In genomic region chrX:153973127-153974002, GRCh38 we compare ENCODE assay signal across 8 cellular contexts. TPM values are rescaled to one million over a fixed set of nuclear protein-coding genes. Genes with fewer than 3 reads are reported as not detected.
DNase-seq lines count a peak whose midpoint lies in the region; ATAC-seq, FAIRE-seq and TF ChIP-seq lines count a peak whose summit lies in the region.

No MANE protein-coding gene starts in this region.

- H4K20me1 ChIP-seq in neural progenitor cell (ENCODE audit: low read depth), result peaks cover 17% of the 10 kb centered on the region

- H3K79me2 ChIP-seq in neural progenitor cell (ENCODE audit: low read depth), result peaks cover 24% of the 10 kb centered on the region

- TF ChIP-seq POLR2A in GM18526 (IDR thresholded peaks at IDR 0.05; ENCODE audit: extremely low read depth, insufficient read length), result peak; percentile 23

- TF ChIP-seq CTCF in neural progenitor cell (IDR thresholded peaks at IDR 0.05), result no peak

- no peaks in the 10 kb centered on the region for H3K27me3 ChIP-seq in ectodermal cell (ENCODE audit: control insufficient read depth, insufficient read depth, low read length, poor library complexity, severe bottlenecking)
- H3K27me3 ChIP-seq in neural progenitor cell, result no peaks in the 10 kb centered on the region

- peak overlapping the region; percentile 92 for H3K4me3 Mint-ChIP-seq in neural progenitor cell

- H3K36me3 Mint-ChIP-seq in neural progenitor cell, result peaks cover 4% of the 10 kb centered on the region

- H3K36me3 ChIP-seq in ectodermal cell (ENCODE audit: control insufficient read depth, insufficient read depth, low read length) (no peaks in the 10 kb centered on the region), neural progenitor cell (no peaks in the 10 kb centered on the region)

- H3K9me3 ChIP-seq in ectodermal cell (ENCODE audit: control insufficient read depth, low read length) (no peaks in the 10 kb centered on the region), neural progenitor cell (ENCODE audit: low read depth) (no peaks in the 10 kb centered on the region)

- peak; percentile 87 for DNase-seq in NCI-H748 (lab: John Stamatoyannopoulos, UW; ENCODE audit: unreplicated experiment)
- no peak for DNase-seq in neural progenitor cell (ENCODE audit: low spot score)
- no peak for DNase-seq in HTR-8/SVneo (ENCODE audit: insufficient read length, low spot score)
- DNase-seq in kidney tubule cell (ENCODE audit: low spot score), result no peak

- 74 to 80% methylated on average over 14 to 15 of the region's 20 CpGs for WGBS in ectodermal cell, 2 experiments

- peak overlapping the region; percentile 70 for H3K9ac ChIP-seq in neural progenitor cell

- FAIRE-seq in HTR-8/SVneo (lab: Jason Lieb, UNC), result no peak

- H3K9me3 Mint-ChIP-seq in neural progenitor cell, result no peaks in the 10 kb centered on the region

- H3K27ac Mint-ChIP-seq in neural progenitor cell, result peak overlapping the region; percentile 98

- peaks cover 35% of the 10 kb centered on the region for H3F3A ChIP-seq in neural progenitor cell (ENCODE audit: low read depth)

- ATAC-seq in HG03432 (IDR thresholded peaks at IDR 0.05; ENCODE audit: unreplicated experiment) (no peak), GM19328 (IDR thresholded peaks at IDR 0.05; ENCODE audit: unreplicated experiment) (no peak)

- H3K4me3 ChIP-seq in ectodermal cell (ENCODE audit: insufficient read depth, low read depth, low read length), result peak overlapping the region; percentile 59
- peak overlapping the region; percentile 80 for H3K4me3 ChIP-seq in neural progenitor cell

- H3K27ac ChIP-seq in ectodermal cell (ENCODE audit: insufficient read depth, low read depth, low read length, poor library complexity, severe bottlenecking), result peak overlapping the region; percentile 99
- peak overlapping the region; percentile 100 for H3K27ac ChIP-seq in neural progenitor cell

- H3K4me1 ChIP-seq in ectodermal cell (ENCODE audit: control insufficient read depth, insufficient read depth, low read length) (peaks cover 3% of the 10 kb centered on the region), neural progenitor cell (peaks cover 9% of the 10 kb centered on the region)

- peaks cover 10% of the 10 kb centered on the region for H3K27me3 Mint-ChIP-seq in neural progenitor cell (ENCODE audit: insufficient read depth, low read depth)

- H3K4me1 Mint-ChIP-seq in neural progenitor cell, result peaks cover 36% of the 10 kb centered on the region

- H2AFZ ChIP-seq in neural progenitor cell (replicated peaks), result no peak overlapping the region

- H3K4me2 ChIP-seq in neural progenitor cell, result peak overlapping the region; percentile 72

RNA-seq across cellular contexts. Expression of gene TMEM187, which starts 0.8 kb away (rescaled TPM):
- 9.8 TPM for polyA plus RNA-seq in ectodermal cell (2013, experiment 1 of 4)
- polyA plus RNA-seq in ectodermal cell (2013, experiment 2 of 4), result 7.9 TPM
- 6.5 TPM for polyA plus RNA-seq in ectodermal cell (2013, experiment 3 of 4)
- polyA plus RNA-seq in ectodermal cell (2013, experiment 4 of 4), result 6.7 TPM
- total RNA-seq in neural progenitor cell (ENCODE audit: low replicate concordance), result 2.4 and 6.8 TPM in 2 replicates

RNA-seq across cellular contexts. Expression of gene HCFC1, which starts 1.7 kb away (rescaled TPM):
- polyA plus RNA-seq in ectodermal cell (2013, experiment 1 of 4), result 85.2 TPM
- polyA plus RNA-seq in ectodermal cell (2013, experiment 2 of 4), result 86.5 TPM
- 61.4 TPM for polyA plus RNA-seq in ectodermal cell (2013, experiment 3 of 4)
- 68.1 TPM for polyA plus RNA-seq in ectodermal cell (2013, experiment 4 of 4)
- 20.7 and 57.7 TPM in 2 replicates for total RNA-seq in neural progenitor cell (ENCODE audit: low replicate concordance)

RNA-seq across cellular contexts. Expression of gene RENBP, which starts 28.9 kb away (rescaled TPM):
- polyA plus RNA-seq in ectodermal cell (2013, experiment 1 of 4), result 5.0 TPM
- polyA plus RNA-seq in ectodermal cell (2013, experiment 2 of 4), result 7.5 TPM
- polyA plus RNA-seq in ectodermal cell (2013, experiment 3 of 4), result 5.1 TPM
- 7.4 TPM for polyA plus RNA-seq in ectodermal cell (2013, experiment 4 of 4)
- total RNA-seq in neural progenitor cell (ENCODE audit: low replicate concordance), result 5.4 and 9.3 TPM in 2 replicates

RNA-seq across cellular contexts. Expression of gene NAA10, which starts 38.5 kb away (rescaled TPM):
- 104 TPM for polyA plus RNA-seq in ectodermal cell (2013, experiment 1 of 4)
- 95.2 TPM for polyA plus RNA-seq in ectodermal cell (2013, experiment 2 of 4)
- polyA plus RNA-seq in ectodermal cell (2013, experiment 3 of 4), result 79.9 TPM
- polyA plus RNA-seq in ectodermal cell (2013, experiment 4 of 4), result 87.6 TPM
- 55.5 and 113 TPM in 2 replicates for total RNA-seq in neural progenitor cell (ENCODE audit: low replicate concordance)

RNA-seq across cellular contexts. Expression of gene IRAK1, which starts 46.3 kb away (rescaled TPM):
- 61.8 TPM for polyA plus RNA-seq in ectodermal cell (2013, experiment 1 of 4)
- polyA plus RNA-seq in ectodermal cell (2013, experiment 2 of 4), result 48.6 TPM
- 34.8 TPM for polyA plus RNA-seq in ectodermal cell (2013, experiment 3 of 4)
- 38.9 TPM for polyA plus RNA-seq in ectodermal cell (2013, experiment 4 of 4)
- 6.8 and 13.6 TPM in 2 replicates for total RNA-seq in neural progenitor cell (ENCODE audit: low replicate concordance)
